Comparison of ENCODE assay signal across 17 cellular contexts in the genomic region with DNA sequence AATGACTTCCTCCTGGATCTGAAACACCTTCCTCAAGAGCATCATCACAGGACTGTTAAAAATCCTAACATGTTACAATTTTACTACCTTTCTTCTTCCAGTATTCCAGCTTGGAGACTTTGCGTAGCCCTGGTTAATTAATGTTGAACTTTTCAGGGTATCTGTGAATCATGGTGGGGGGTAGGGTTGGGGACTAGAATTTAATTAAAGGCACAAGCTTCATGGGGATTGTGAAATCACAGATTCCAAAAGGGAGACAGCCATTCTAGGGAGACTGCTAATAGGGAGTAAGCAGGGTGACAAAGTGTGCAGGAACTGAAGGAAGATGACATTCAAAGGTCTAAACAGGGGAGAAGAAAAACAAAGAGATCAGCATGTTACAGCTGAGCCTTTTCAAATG.
"Had no signal": no experiment of that assay in that cellular context is flagged by ENCODE, and none has a peak within 500 bp of the region (broad histone marks: within the 10 kb centered on the region; RNA-seq: fewer than 3 reads in every experiment).

No MANE protein-coding gene starts in this region.

- H3K4me1 ChIP-seq: ascending aorta, tibial nerve had no signal

- H3K4me3 ChIP-seq: ascending aorta, coronary artery, ovary, skin epidermis, tibial nerve had no signal

- H3K36me3 ChIP-seq: ascending aorta, ovary, tibial nerve had no signal

- DNase-seq: activated CD8-positive, alpha-beta memory T cell treated with anti-CD3 and anti-CD28 coated beads, Interleukin-2, amount 50 U/mL, for 48 hours; activated CD8-positive, alpha-beta T cell treated with anti-CD3 and anti-CD28 coated beads for 36 hours; activated naive CD4-positive, alpha-beta T cell; effector CD4-positive, alpha-beta T cell; hippocampal formation; left cardiac atrium; mammary epithelial cell; natural killer cell; ovary; SW 1271; T-helper 9 cell had no signal

- ATAC-seq: activated CD8-positive, alpha-beta T cell treated with anti-CD3 and anti-CD28 coated beads for 36 hours; left cardiac atrium; stimulated activated memory B cell treated with anti-CD40 and anti-IgM and Interleukin-4, amounts not matched to agents 10 μg/mL and 1 μg/mL and 100 μg/mL, for 72 hours had no signal

- H3K27me3 Mint-ChIP-seq: activated CD8-positive, alpha-beta T cell treated with anti-CD3 and anti-CD28 coated beads for 36 hours; stimulated activated memory B cell treated with anti-CD40 and anti-IgM and Interleukin-4, amounts not matched to agents 10 μg/mL and 1 μg/mL and 100 μg/mL, for 72 hours had no signal

- H3K36me3 Mint-ChIP-seq: natural killer cell; stimulated activated memory B cell treated with anti-CD40 and anti-IgM and Interleukin-4, amounts not matched to agents 10 μg/mL and 1 μg/mL and 100 μg/mL, for 72 hours had no signal

- H3K4me3 Mint-ChIP-seq: activated CD8-positive, alpha-beta T cell treated with anti-CD3 and anti-CD28 coated beads for 36 hours; activated T-helper 1 cell treated with anti-CD3 and anti-CD28 coated beads, Interleukin-12 subunit alpha, Interleukin-12 subunit beta, Interleukin-2, Interleukin-4 antibody, amounts not matched to agents 30 ng/mL and 10 ng/mL and 1 ng/mL, durations not matched to agents 14 hours and 24 hours and 36 hours; natural killer cell; stimulated activated memory B cell treated with anti-CD40 and anti-IgM and Interleukin-4, amounts not matched to agents 10 μg/mL and 1 μg/mL and 100 μg/mL, for 72 hours had no signal

- H3K27ac ChIP-seq: ascending aorta, coronary artery, ovary, skin epidermis, tibial nerve had no signal

- H3K27me3 ChIP-seq: ascending aorta, ovary, tibial nerve had no signal

- H3K4me1 Mint-ChIP-seq: stimulated activated memory B cell treated with anti-CD40 and anti-IgM and Interleukin-4, amounts not matched to agents 10 μg/mL and 1 μg/mL and 100 μg/mL, for 72 hours had no signal

- H3K27ac Mint-ChIP-seq: activated CD8-positive, alpha-beta T cell treated with anti-CD3 and anti-CD28 coated beads for 36 hours; activated T-helper 1 cell treated with anti-CD3 and anti-CD28 coated beads, Interleukin-12 subunit alpha, Interleukin-12 subunit beta, Interleukin-2, Interleukin-4 antibody, amounts not matched to agents 30 ng/mL and 10 ng/mL and 1 ng/mL, durations not matched to agents 14 hours and 24 hours and 36 hours; natural killer cell; stimulated activated memory B cell treated with anti-CD40 and anti-IgM and Interleukin-4, amounts not matched to agents 10 μg/mL and 1 μg/mL and 100 μg/mL, for 72 hours had no signal

- H3K9me3 Mint-ChIP-seq: activated CD8-positive, alpha-beta T cell treated with anti-CD3 and anti-CD28 coated beads for 36 hours had no signal
